Comparison of ENCODE assay signal across 39 cellular contexts in genomic region chr1:80878343-80878742, GRCh38.
"Had no signal": no experiment of that assay in that cellular context is flagged by ENCODE, and none has a peak within 500 bp of the region (broad histone marks: within the 10 kb centered on the region; RNA-seq: fewer than 3 reads in every experiment).

No MANE protein-coding gene starts in this region.

- H3K27me3 ChIP-seq: ascending aorta, body of pancreas, brain microvascular endothelial cell, breast epithelium, cardiac muscle cell had no signal

- H3K9me3 ChIP-seq: ascending aorta, body of pancreas, breast epithelium had no signal

- DNase-seq: activated effector memory CD4-positive, alpha-beta T cell treated with anti-CD3 and anti-CD28 coated beads, Interleukin-2, amount 50 U/mL, for 16 hours; activated effector memory CD4-positive, alpha-beta T cell treated with Interleukin-2 at 50 U/mL for 16 hours; activated gamma-delta T cell; activated gamma-delta T cell treated with Interleukin-2 at 50 U/mL for 16 hours; activated naive CD4-positive, alpha-beta T cell; activated naive CD4-positive, alpha-beta T cell treated with anti-CD3 and anti-CD28 coated beads for 36 hours; activated naive CD4-positive, alpha-beta T cell treated with anti-CD3 and anti-CD28 coated beads, Interleukin-2, amount 10 ng/mL, durations not matched to agents 7 days and 5 days; activated naive CD4-positive, alpha-beta T cell treated with anti-CD3 and anti-CD28 coated beads, Interleukin-2, amount 50 U/mL, for 16 hours; activated naive CD4-positive, alpha-beta T cell treated with Interleukin-2 at 50 U/mL for 16 hours; activated naive CD8-positive, alpha-beta T cell treated with anti-CD3 and anti-CD28 coated beads for 36 hours; activated naive CD8-positive, alpha-beta T cell treated with anti-CD3 and anti-CD28 coated beads, Interleukin-2, amount 10 ng/mL, durations not matched to agents 7 days and 5 days; activated naive CD8-positive, alpha-beta T cell treated with anti-CD3 and anti-CD28 coated beads, Interleukin-2, amount 50 U/mL, for 24 hours; activated T-cell treated with anti-CD3 and anti-CD28 coated beads, Interleukin-2, amount 50 U/mL, for 24 hours; activated T-cell treated with anti-CD3 and anti-CD28 coated beads, Interleukin-2, amount 50 U/mL, for 4 hours; activated T-cell treated with anti-CD3 and anti-CD28 coated beads, Interleukin-2, amount 50 U/mL, for 48 hours; activated T-cell treated with anti-CD3 and anti-CD28 coated beads, Interleukin-2, amount 50 U/mL, for 72 hours; amniotic stem cell; amygdala; anterior cingulate cortex; aorta; body of pancreas; brain microvascular endothelial cell; caudate nucleus; central memory CD4-positive, alpha-beta T cell; cerebellar nuclear complex had no signal

- H3K4me1 Mint-ChIP-seq: activated naive CD4-positive, alpha-beta T cell treated with anti-CD3 and anti-CD28 coated beads, Interleukin-2, amount 10 ng/mL, durations not matched to agents 7 days and 5 days; activated naive CD4-positive, alpha-beta T cell treated with anti-CD3 and anti-CD28 coated beads, Interleukin-2, amount 50 U/mL, for 24 hours; activated naive CD8-positive, alpha-beta T cell treated with anti-CD3 and anti-CD28 coated beads for 36 hours; activated naive CD8-positive, alpha-beta T cell treated with anti-CD3 and anti-CD28 coated beads, Interleukin-2, amount 10 ng/mL, durations not matched to agents 7 days and 5 days; activated naive CD8-positive, alpha-beta T cell treated with anti-CD3 and anti-CD28 coated beads, Interleukin-2, amount 50 U/mL, for 24 hours; activated T-helper 17 cell treated with anti-CD3 and anti-CD28 coated beads, Interleukin-2, amount 50 U/mL, for 72 hours; central memory CD8-positive, alpha-beta T cell had no signal

- H3K4me3 Mint-ChIP-seq: activated naive CD4-positive, alpha-beta T cell treated with anti-CD3 and anti-CD28 coated beads for 36 hours; activated naive CD4-positive, alpha-beta T cell treated with anti-CD3 and anti-CD28 coated beads, Interleukin-2, amount 10 ng/mL, durations not matched to agents 7 days and 5 days; activated naive CD4-positive, alpha-beta T cell treated with anti-CD3 and anti-CD28 coated beads, Interleukin-2, amount 50 U/mL, for 24 hours; activated naive CD8-positive, alpha-beta T cell; activated naive CD8-positive, alpha-beta T cell treated with anti-CD3 and anti-CD28 coated beads for 36 hours; activated naive CD8-positive, alpha-beta T cell treated with anti-CD3 and anti-CD28 coated beads, Interleukin-2, amount 10 ng/mL, durations not matched to agents 7 days and 5 days; activated naive CD8-positive, alpha-beta T cell treated with anti-CD3 and anti-CD28 coated beads, Interleukin-2, amount 50 U/mL, for 24 hours; activated T-cell treated with anti-CD3 and anti-CD28 coated beads, Interleukin-2, amount 50 U/mL, for 24 hours; activated T-cell treated with anti-CD3 and anti-CD28 coated beads, Interleukin-2, amount 50 U/mL, for 4 hours; activated T-cell treated with anti-CD3 and anti-CD28 coated beads, Interleukin-2, amount 50 U/mL, for 72 hours; activated T-helper 1 cell treated with anti-CD3 and anti-CD28 coated beads, Interleukin-12 subunit alpha, Interleukin-12 subunit beta, Interleukin-2, Interleukin-4 antibody, amounts not matched to agents 30 ng/mL and 10 ng/mL and 1 ng/mL, durations not matched to agents 14 hours and 24 hours and 36 hours; activated T-helper 17 cell treated with anti-CD3 and anti-CD28 coated beads, Interleukin-2, amount 50 U/mL, for 72 hours; brain; central memory CD8-positive, alpha-beta T cell had no signal

- FAIRE-seq: astrocyte, bronchial epithelial cell, colon had no signal

- H3K36me3 ChIP-seq: ascending aorta, brain microvascular endothelial cell, breast epithelium, cardiac muscle cell had no signal

- H3K27ac ChIP-seq: ascending aorta, body of pancreas, brain microvascular endothelial cell, breast epithelium, cardiac muscle cell had no signal

- H3K4me1 ChIP-seq: ascending aorta, breast epithelium had no signal

- H3K36me3 Mint-ChIP-seq: activated naive CD4-positive, alpha-beta T cell treated with anti-CD3 and anti-CD28 coated beads, Interleukin-2, amount 10 ng/mL, durations not matched to agents 7 days and 5 days; activated naive CD4-positive, alpha-beta T cell treated with anti-CD3 and anti-CD28 coated beads, Interleukin-2, amount 50 U/mL, for 24 hours; activated naive CD4-positive, alpha-beta T cell treated with anti-CD3 and anti-CD28 coated beads, Interleukin-2, amount 50 U/mL, for 72 hours; activated naive CD8-positive, alpha-beta T cell; activated naive CD8-positive, alpha-beta T cell treated with anti-CD3 and anti-CD28 coated beads for 36 hours; activated naive CD8-positive, alpha-beta T cell treated with anti-CD3 and anti-CD28 coated beads, Interleukin-2, amount 10 ng/mL, durations not matched to agents 7 days and 5 days; brain had no signal

- H3K27ac Mint-ChIP-seq: activated naive CD4-positive, alpha-beta T cell treated with anti-CD3 and anti-CD28 coated beads for 36 hours; activated naive CD4-positive, alpha-beta T cell treated with anti-CD3 and anti-CD28 coated beads, Interleukin-2, amount 10 ng/mL, durations not matched to agents 7 days and 5 days; activated naive CD4-positive, alpha-beta T cell treated with anti-CD3 and anti-CD28 coated beads, Interleukin-2, amount 50 U/mL, for 24 hours; activated naive CD4-positive, alpha-beta T cell treated with anti-CD3 and anti-CD28 coated beads, Interleukin-2, amount 50 U/mL, for 72 hours; activated naive CD8-positive, alpha-beta T cell; activated naive CD8-positive, alpha-beta T cell treated with anti-CD3 and anti-CD28 coated beads for 36 hours; activated naive CD8-positive, alpha-beta T cell treated with anti-CD3 and anti-CD28 coated beads, Interleukin-2, amount 10 ng/mL, durations not matched to agents 7 days and 5 days; activated naive CD8-positive, alpha-beta T cell treated with anti-CD3 and anti-CD28 coated beads, Interleukin-2, amount 50 U/mL, for 24 hours; activated T-cell treated with anti-CD3 and anti-CD28 coated beads, Interleukin-2, amount 50 U/mL, for 24 hours; activated T-cell treated with anti-CD3 and anti-CD28 coated beads, Interleukin-2, amount 50 U/mL, for 72 hours; activated T-helper 1 cell treated with anti-CD3 and anti-CD28 coated beads, Interleukin-12 subunit alpha, Interleukin-12 subunit beta, Interleukin-2, Interleukin-4 antibody, amounts not matched to agents 30 ng/mL and 10 ng/mL and 1 ng/mL, durations not matched to agents 14 hours and 24 hours and 36 hours; activated T-helper 17 cell treated with anti-CD3 and anti-CD28 coated beads, Interleukin-2, amount 50 U/mL, for 72 hours; activated T-helper 2 cell treated with anti-CD3 and anti-CD28 coated beads, Interferon-gamma antibody, Interleukin-2, Interleukin-4, amounts not matched to agents 10 μg/mL and 5 μg/mL and 100 μg/mL, durations not matched to agents 14 hours and 24 hours and 36 hours; brain had no signal

- H3K9me3 Mint-ChIP-seq: activated naive CD4-positive, alpha-beta T cell treated with anti-CD3 and anti-CD28 coated beads for 36 hours; activated naive CD8-positive, alpha-beta T cell treated with anti-CD3 and anti-CD28 coated beads for 36 hours; brain had no signal

- H3K4me3 ChIP-seq: ascending aorta, body of pancreas, breast epithelium, cardiac muscle cell had no signal

- H3K27me3 Mint-ChIP-seq: activated naive CD4-positive, alpha-beta T cell treated with anti-CD3 and anti-CD28 coated beads, Interleukin-2, amount 10 ng/mL, durations not matched to agents 7 days and 5 days; activated naive CD4-positive, alpha-beta T cell treated with anti-CD3 and anti-CD28 coated beads, Interleukin-2, amount 50 U/mL, for 24 hours; activated naive CD8-positive, alpha-beta T cell; activated naive CD8-positive, alpha-beta T cell treated with anti-CD3 and anti-CD28 coated beads for 36 hours; activated naive CD8-positive, alpha-beta T cell treated with anti-CD3 and anti-CD28 coated beads, Interleukin-2, amount 10 ng/mL, durations not matched to agents 7 days and 5 days; activated naive CD8-positive, alpha-beta T cell treated with anti-CD3 and anti-CD28 coated beads, Interleukin-2, amount 50 U/mL, for 24 hours; activated T-cell treated with anti-CD3 and anti-CD28 coated beads, Interleukin-2, amount 50 U/mL, for 24 hours; activated T-helper 17 cell treated with anti-CD3 and anti-CD28 coated beads, Interleukin-2, amount 50 U/mL, for 72 hours; brain; central memory CD8-positive, alpha-beta T cell had no signal
